Comparison of ENCODE assay signal across 12 cellular contexts in genomic region chr20:35883341-35883777, GRCh38.
DNase-seq lines count a peak whose midpoint lies in the region; ATAC-seq, FAIRE-seq and TF ChIP-seq lines count a peak whose summit lies in the region.
"Had no signal": no experiment of that assay in that cellular context is flagged by ENCODE, and none has a peak within 500 bp of the region (broad histone marks: within the 10 kb centered on the region; RNA-seq: fewer than 3 reads in every experiment).

No MANE protein-coding gene starts in this region.

- H2AFZ ChIP-seq in HepG2 (ENCODE audit: low read length) (no peak overlapping the region), osteoblast (ENCODE audit: low read length) (no peak overlapping the region)

- H3K27ac ChIP-seq in HepG2 (ENCODE audit: extremely low read length, insufficient read depth, low read length) (no peak overlapping the region), right lobe of liver (no peak overlapping the region), coronary artery (peak overlapping the region; percentile 91 to 94), osteoblast (ENCODE audit: low read depth, low read length) (peak overlapping the region; percentile 95)

- intact Hi-C loops in HepG2 (cut with micrococcal nuclease; ENCODE audit: unreplicated experiment) (loop anchor here (5.0 to 10.0 kb wide), 2 partner anchors 189 to 421 kb away; partner anchors contain the start of genes NFS1 and ROMO1), right lobe of liver (cut with DNase I) (loop anchor here (10.0 kb wide), 2 partner anchors 169 to 179 kb away; no protein-coding TSS in a partner anchor)

- H3K27me3 Mint-ChIP-seq in activated T-helper 17 cell treated with anti-CD3 and anti-CD28 coated beads, Interleukin-2, amount 50 U/mL, for 72 hours: no peaks in the 10 kb centered on the region

- H3K36me3 ChIP-seq in HepG2 (replicated peaks in 1 of 2; ENCODE audit: control insufficient read depth in 1 of 2, insufficient read depth in 2 of 2, low read length in 2 of 2) (peaks cover 0 to 5% of the 10 kb centered on the region in 2 experiments; a peak in 2 of 5 replicates), right lobe of liver (no peaks in the 10 kb centered on the region), osteoblast (ENCODE audit: insufficient read depth, low read length) (peaks cover 11% of the 10 kb centered on the region)

- DNase-seq in HepG2 (ENCODE audit: low spot score) (no peak), right lobe of liver (no peak), coronary artery (ENCODE audit: low spot score) (no peak), osteoblast (ENCODE audit: insufficient read length, low spot score, missing footprints) (no peak), D721Med (ENCODE audit: insufficient read length, low spot score) (no peak), OCI-M2 (lab: John Stamatoyannopoulos, UW; ENCODE audit: unreplicated experiment) (no peak)
- DNase-seq: NCI-H1436; stimulated activated CD4-positive, alpha-beta T cell treated with anti-CD3 and anti-CD28 coated beads, Interleukin-15, amount 100 ng/mL, for 24 hours had no signal

- in situ Hi-C loops in HepG2 (cut with HindIII; ENCODE audit: extremely low pct_ligation_motif_present, low pct_unique_long_range_greater_than_20kb): loop anchor here (5.0 kb wide), 1 partner anchor 141 kb away; the partner anchor contains the start of gene RBM39

- no peak overlapping the region for H3K4me3 Mint-ChIP-seq in activated T-helper 17 cell treated with anti-CD3 and anti-CD28 coated beads, Interleukin-2, amount 50 U/mL, for 72 hours

- TF ChIP-seq EP300 in HepG2 (IDR thresholded peaks at IDR 0.05; ENCODE audit: low read depth in 2 of 2, low read length in 2 of 2): no peak
- no peak for TF ChIP-seq EP300 in HepG2 (CRISPR knock-in tag; IDR thresholded peaks at IDR 0.05; ENCODE audit: borderline replicate concordance)

- H3K9ac ChIP-seq in HepG2 (ENCODE audit: insufficient read depth, low read depth, low read length): no peak overlapping the region

- TF ChIP-seq RAD21 in HepG2 (CRISPR knock-in tag; IDR thresholded peaks at IDR 0.05): no peak

- no peak for TF ChIP-seq POLR2A in HepG2 (IDR thresholded peaks at IDR 0.05; ENCODE audit: insufficient read depth in 1 of 2, low read depth in 2 of 2, low read length in 2 of 2)
- no peak for TF ChIP-seq POLR2A in right lobe of liver (IDR thresholded peaks at IDR 0.05)

- CTCF ChIA-PET in HepG2 (lab: Yijun Ruan, JAX; ENCODE audit: low intra/inter-chr PET ratio, low total read pairs): interaction anchor here (1.6 to 1.8 kb wide), 2 partner anchors 322 to 372 kb away, joined by 6 to 7 read pairs; no protein-coding TSS in a partner anchor

- peaks cover 42% of the 10 kb centered on the region for H3K36me3 Mint-ChIP-seq in activated T-helper 17 cell treated with anti-CD3 and anti-CD28 coated beads, Interleukin-2, amount 50 U/mL, for 72 hours (ENCODE audit: low read depth)

- H3K79me2 ChIP-seq in HepG2 (ENCODE audit: insufficient read depth, low read length) (no peaks in the 10 kb centered on the region), osteoblast (ENCODE audit: insufficient read depth, low read length) (peaks cover 37% of the 10 kb centered on the region)

- no peak overlapping the region for H3K27ac Mint-ChIP-seq in activated T-helper 17 cell treated with anti-CD3 and anti-CD28 coated beads, Interleukin-2, amount 50 U/mL, for 72 hours

- no peaks in the 10 kb centered on the region for H3K9me3 ChIP-seq in HepG2 (ENCODE audit: low read length)
- H3K9me3 ChIP-seq in right lobe of liver: no peaks in the 10 kb centered on the region
- no peaks in the 10 kb centered on the region for H3K9me3 ChIP-seq in osteoblast (ENCODE audit: low read depth, low read length)

- H3K4me2 ChIP-seq in HepG2 (ENCODE audit: low read depth, low read length) (no peak overlapping the region), osteoblast (ENCODE audit: insufficient read depth, low read length) (peak overlapping the region; percentile 63)

- BruUV-seq in HepG2 (replicated peaks; lab: Mats Ljungman, UMichigan): no TSS peak

- POLR2A ChIA-PET in HepG2 (lab: Yijun Ruan, JAX): interaction anchor here (3.7 kb wide), 1 partner anchor 140 kb away, joined by 28 read pairs; the partner anchor contains the start of gene RBM39

- peaks cover 6% of the 10 kb centered on the region for H3K4me1 Mint-ChIP-seq in activated T-helper 17 cell treated with anti-CD3 and anti-CD28 coated beads, Interleukin-2, amount 50 U/mL, for 72 hours

- no peak for FAIRE-seq in HepG2 (lab: Jason Lieb, UNC)
- no peak for FAIRE-seq in D721Med (lab: Jason Lieb, UNC)
- FAIRE-seq: colon, islet of Langerhans had no signal

- 98% methylated on average over 6 of the region's 6 CpGs for WGBS in HepG2 (ENCODE audit: low lambda C conversion rate)
- WGBS in right lobe of liver (ENCODE audit: insufficient coverage, low coverage, low lambda C conversion rate, missing lambda C conversion rate): 96% methylated on average over 6 of the region's 6 CpGs

- TF ChIP-seq CTCF in HepG2 (CRISPR knock-in tag; IDR thresholded peaks at IDR 0.05): no peak
- TF ChIP-seq CTCF in right lobe of liver (IDR thresholded peaks at IDR 0.05): no peak
- no peak for TF ChIP-seq CTCF in coronary artery (IDR thresholded peaks at IDR 0.05)
- no peak for TF ChIP-seq CTCF in osteoblast (IDR thresholded peaks at IDR 0.05; ENCODE audit: extremely low read depth, low read depth, low read length)
- TF ChIP-seq CTCF in D721Med (IDR thresholded peaks at IDR 0.05; ENCODE audit: insufficient read depth, missing control alignments): no peak

- ATAC-seq in HepG2 (no peak), right lobe of liver (no peak), GM21515 (IDR thresholded peaks at IDR 0.05; ENCODE audit: unreplicated experiment) (no peak)
- ATAC-seq in activated T-helper 17 cell treated with anti-CD3 and anti-CD28 coated beads, Interleukin-2, amount 50 U/mL, for 72 hours (replicated peaks): no peak

- H4K20me1 ChIP-seq in HepG2 (ENCODE audit: insufficient read depth, low read length) (no peaks in the 10 kb centered on the region), osteoblast (ENCODE audit: insufficient read depth, low read length) (no peaks in the 10 kb centered on the region)

- H3K27me3 ChIP-seq in HepG2 (ENCODE audit: control insufficient read depth in 1 of 2, insufficient read depth in 2 of 2, low read length in 2 of 2) (no peaks in the 10 kb centered on the region), right lobe of liver (no peaks in the 10 kb centered on the region), osteoblast (ENCODE audit: insufficient read depth, low read length) (no peaks in the 10 kb centered on the region)

- H3K4me3 ChIP-seq in HepG2 (replicated peaks in 1 of 3; ENCODE audit: insufficient read depth in 1 of 3, low read depth in 2 of 3, low read length in 3 of 3) (no peak overlapping the region), right lobe of liver (no peak overlapping the region), coronary artery (peak overlapping the region; percentile 47), osteoblast (ENCODE audit: insufficient read depth, low read length) (peak overlapping the region; percentile 28)

- no peaks in the 10 kb centered on the region for H3K9me3 Mint-ChIP-seq in activated T-helper 17 cell treated with anti-CD3 and anti-CD28 coated beads, Interleukin-2, amount 50 U/mL, for 72 hours

- no peaks in the 10 kb centered on the region for H3K4me1 ChIP-seq in HepG2 (ENCODE audit: insufficient read depth, low read length)
- no peaks in the 10 kb centered on the region for H3K4me1 ChIP-seq in right lobe of liver
- H3K4me1 ChIP-seq in osteoblast (ENCODE audit: insufficient read depth, low read length): peaks cover 31% of the 10 kb centered on the region

TF ChIP-seq in HepG2, 621 proteins besides CTCF, POLR2A, EP300 and RAD21:
- TF ChIP-seq ERF (CRISPR knock-in tag; IDR thresholded peaks at IDR 0.05): peak; percentile 9; the same call in 1 of the 2 replicates
- 0 out of 2 replicates have a peak, but pooled peaks have one; percentile 0 for TF ChIP-seq YEATS2 (CRISPR knock-in tag; IDR thresholded peaks at IDR 0.05; ENCODE audit: borderline replicate concordance)
- no peak for TF ChIP-seq NCOA2 (CRISPR knock-in tag; IDR thresholded peaks at IDR 0.05)
TF ChIP-seq in HepG2: peak in this region for 2.

Comparison
In these comparisons a context has a peak if more than half of its experiments do, and no peak if none do; other contexts are left out.
1. H3K27ac ChIP-seq: peak in coronary artery (2 of 2) and osteoblast (single experiment); none in HepG2 (single experiment) and right lobe of liver (0 of 3).
2. H3K4me3 ChIP-seq: peak in coronary artery (single experiment) and osteoblast (single experiment); none in HepG2 (0 of 3) and right lobe of liver (0 of 3).